In genomic region chr1:184598403-184598802, GRCh38 we compare ENCODE assay signal across 17 cellular contexts.
DNase-seq lines count a peak whose midpoint lies in the region; FAIRE-seq and TF ChIP-seq lines count a peak whose summit lies in the region.
"Had no signal": no experiment of that assay in that cellular context is flagged by ENCODE, and none has a peak within 500 bp of the region (broad histone marks: within the 10 kb centered on the region; RNA-seq: fewer than 3 reads in every experiment).

No MANE protein-coding gene starts in this region.

- no peak overlapping the region for H2AFZ ChIP-seq in osteoblast (ENCODE audit: low read length)

- intact Hi-C loops in MCF 10A (cut with micrococcal nuclease) (no loop called here), breast epithelium (cut with DNase I; ENCODE audit: low total_unique reads) (no loop called here), uterus (cut with DNase I; ENCODE audit: low total_unique reads) (no loop called here)
- intact Hi-C loops in activated CD4-positive, alpha-beta memory T cell treated with anti-CD3 and anti-CD28 coated beads for 36 hours (cut with micrococcal nuclease), result no loop called here

- CTCF ChIA-PET in MCF 10A (lab: Yijun Ruan, JAX), result interaction anchor here (0.7 kb wide), 1 partner anchor 398 kb away, joined by 3 read pairs; no protein-coding TSS in a partner anchor
- CTCF ChIA-PET in activated CD4-positive, alpha-beta memory T cell treated with anti-CD3 and anti-CD28 coated beads for 36 hours (lab: Charles Lee), result no interaction called here

- BruUV-seq in MCF 10A (replicated peaks; lab: Mats Ljungman, UMichigan), result no TSS peak

- H3K4me3 ChIP-seq in breast epithelium (no peak overlapping the region), osteoblast (ENCODE audit: insufficient read depth, low read length) (no peak overlapping the region), uterus (no peak overlapping the region)
- H3K4me3 ChIP-seq: BLaER1 had no signal

- no peaks in the 10 kb centered on the region for H3K4me1 ChIP-seq in breast epithelium
- peaks cover 15% of the 10 kb centered on the region for H3K4me1 ChIP-seq in osteoblast (ENCODE audit: insufficient read depth, low read length)
- H3K4me1 ChIP-seq in uterus, result no peaks in the 10 kb centered on the region
- H3K4me1 ChIP-seq: BLaER1, Caco-2 had no signal

- H3K27ac Mint-ChIP-seq in MCF 10A (ENCODE audit: low read depth, unreplicated experiment) (peak overlapping the region; percentile 57), HFFc6 (peak overlapping the region; percentile 3; the same call in 1 of the 2 replicates)
- H3K27ac Mint-ChIP-seq in activated CD4-positive, alpha-beta memory T cell treated with anti-CD3 and anti-CD28 coated beads for 36 hours, result no peak overlapping the region
- H3K27ac Mint-ChIP-seq: CD8-positive, alpha-beta memory T cell had no signal

- H3K4me3 Mint-ChIP-seq in MCF 10A (ENCODE audit: unreplicated experiment), result no peak overlapping the region
- no peak overlapping the region for H3K4me3 Mint-ChIP-seq in HFFc6
- H3K4me3 Mint-ChIP-seq in activated CD4-positive, alpha-beta memory T cell treated with anti-CD3 and anti-CD28 coated beads for 36 hours, result no peak overlapping the region
- H3K4me3 Mint-ChIP-seq: CD8-positive, alpha-beta memory T cell had no signal

- no peaks in the 10 kb centered on the region for H3K79me2 ChIP-seq in osteoblast (ENCODE audit: insufficient read depth, low read length)

- H3K27ac ChIP-seq in breast epithelium (no peak overlapping the region), osteoblast (ENCODE audit: low read depth, low read length) (no peak overlapping the region), caudate nucleus (ENCODE audit: low read depth, low read length) (no peak overlapping the region), uterus (no peak overlapping the region)
- H3K27ac ChIP-seq: BLaER1, HL-60 had no signal

- POLR2A ChIA-PET in MCF 10A (lab: Yijun Ruan, JAX), result interaction anchor here (0.7 to 4.0 kb wide), 5 partner anchors 13 to 212 kb away, joined by 3 to 26 read pairs (median 3); partner anchors contain the start of gene C1orf21
- POLR2A ChIA-PET in activated CD4-positive, alpha-beta memory T cell treated with anti-CD3 and anti-CD28 coated beads for 36 hours (lab: Charles Lee), result no interaction called here

- no peaks in the 10 kb centered on the region for H4K20me1 ChIP-seq in osteoblast (ENCODE audit: insufficient read depth, low read length)
- H4K20me1 ChIP-seq: BLaER1 had no signal

- H3K9me3 Mint-ChIP-seq in MCF 10A (ENCODE audit: unreplicated experiment) (no peaks in the 10 kb centered on the region), HFFc6 (no peaks in the 10 kb centered on the region)
- H3K9me3 Mint-ChIP-seq in activated CD4-positive, alpha-beta memory T cell treated with anti-CD3 and anti-CD28 coated beads for 36 hours, result no peaks in the 10 kb centered on the region
- H3K9me3 Mint-ChIP-seq: CD8-positive, alpha-beta memory T cell had no signal

- no peaks in the 10 kb centered on the region for H3K36me3 ChIP-seq in breast epithelium
- no peaks in the 10 kb centered on the region for H3K36me3 ChIP-seq in osteoblast (ENCODE audit: insufficient read depth, low read length)
- no peaks in the 10 kb centered on the region for H3K36me3 ChIP-seq in uterus
- H3K36me3 ChIP-seq: BLaER1 had no signal

- TF ChIP-seq CTCF in MCF 10A (IDR thresholded peaks at IDR 0.05; ENCODE audit: unreplicated experiment) (no peak), breast epithelium (IDR thresholded peaks at IDR 0.05) (no peak), HFFc6 (IDR thresholded peaks at IDR 0.05) (no peak), osteoblast (IDR thresholded peaks at IDR 0.05; ENCODE audit: extremely low read depth, low read depth, low read length) (no peak), uterus (IDR thresholded peaks at IDR 0.05) (no peak)

- H3K27me3 Mint-ChIP-seq in MCF 10A (ENCODE audit: insufficient read depth, unreplicated experiment), result no peaks in the 10 kb centered on the region
- no peaks in the 10 kb centered on the region for H3K27me3 Mint-ChIP-seq in HFFc6 (ENCODE audit: insufficient read depth)
- H3K27me3 Mint-ChIP-seq in activated CD4-positive, alpha-beta memory T cell treated with anti-CD3 and anti-CD28 coated beads for 36 hours, result no peaks in the 10 kb centered on the region

- peak; percentile 18 for FAIRE-seq in colon (lab: Jason Lieb, UNC)
- FAIRE-seq: GM12892 had no signal

- H3K4me1 Mint-ChIP-seq in MCF 10A (ENCODE audit: insufficient read depth, unreplicated experiment) (peaks cover 30% of the 10 kb centered on the region), HFFc6 (ENCODE audit: low read depth) (peaks cover 32% of the 10 kb centered on the region)
- H3K4me1 Mint-ChIP-seq in activated CD4-positive, alpha-beta memory T cell treated with anti-CD3 and anti-CD28 coated beads for 36 hours (ENCODE audit: low read depth), result no peaks in the 10 kb centered on the region
- H3K4me1 Mint-ChIP-seq: CD8-positive, alpha-beta memory T cell had no signal

- H3K27me3 ChIP-seq in breast epithelium (no peaks in the 10 kb centered on the region), osteoblast (ENCODE audit: insufficient read depth, low read length) (no peaks in the 10 kb centered on the region), uterus (no peaks in the 10 kb centered on the region)
- H3K27me3 ChIP-seq: BLaER1 had no signal

- no peak for DNase-seq in MCF 10A (ENCODE audit: unreplicated experiment)
- DNase-seq in breast epithelium (ENCODE audit: low spot score in 2 of 2), result no peak
- no peak for DNase-seq in HFFc6
- peak; percentile 37 for DNase-seq in osteoblast (ENCODE audit: insufficient read length, low spot score, missing footprints)
- no peak for DNase-seq in caudate nucleus (lab: John Stamatoyannopoulos, UW)
- no peak for DNase-seq in uterus
- DNase-seq in activated CD4-positive, alpha-beta memory T cell treated with anti-CD3 and anti-CD28 coated beads for 36 hours, result no peak
- DNase-seq: 8988T; AML-193; Caco-2; CD8-positive, alpha-beta memory T cell; DND-41; GDM1 had no signal

- TF ChIP-seq POLR2A in breast epithelium (IDR thresholded peaks at IDR 0.05) (no peak), uterus (IDR thresholded peaks at IDR 0.05) (no peak)

- peaks cover 12% of the 10 kb centered on the region for H3K36me3 Mint-ChIP-seq in MCF 10A (ENCODE audit: insufficient read depth, unreplicated experiment)
- no peaks in the 10 kb centered on the region for H3K36me3 Mint-ChIP-seq in HFFc6 (ENCODE audit: low read depth)
- H3K36me3 Mint-ChIP-seq in activated CD4-positive, alpha-beta memory T cell treated with anti-CD3 and anti-CD28 coated beads for 36 hours, result no peaks in the 10 kb centered on the region

- H3K9me3 ChIP-seq in breast epithelium (no peaks in the 10 kb centered on the region), osteoblast (ENCODE audit: low read depth, low read length) (no peaks in the 10 kb centered on the region), uterus (no peaks in the 10 kb centered on the region)
- H3K9me3 ChIP-seq: BLaER1, Caco-2 had no signal

- no peak overlapping the region for H3K4me2 ChIP-seq in osteoblast (ENCODE audit: insufficient read depth, low read length)
- H3K4me2 ChIP-seq: BLaER1 had no signal
